In genomic region chr17:19263621-19264010, GRCh38 we compare ENCODE assay signal across 13 cellular contexts. TPM values are rescaled to one million over a fixed set of nuclear protein-coding genes. Genes with fewer than 3 reads are reported as not detected.
DNase-seq lines count a peak whose midpoint lies in the region; ATAC-seq and TF ChIP-seq lines count a peak whose summit lies in the region.
"Had no signal": no experiment of that assay in that cellular context is flagged by ENCODE, and none has a peak within 500 bp of the region (broad histone marks: within the 10 kb centered on the region; RNA-seq: fewer than 3 reads in every experiment).

No MANE protein-coding gene starts in this region.

- no peaks in the 10 kb centered on the region for H3K36me3 ChIP-seq in stomach smooth muscle (ENCODE audit: control insufficient read depth in 2 of 2, insufficient read depth in 2 of 2, low read length in 2 of 2)
- H3K36me3 ChIP-seq: ovary had no signal

- H3K9me3 Mint-ChIP-seq in HFFc6 = no peaks in the 10 kb centered on the region
- H3K9me3 Mint-ChIP-seq in activated T-cell treated with anti-CD3 and anti-CD28 coated beads, Interleukin-2, amount 50 U/mL, for 24 hours = no peaks in the 10 kb centered on the region

- peaks cover 57% of the 10 kb centered on the region for H3K4me1 Mint-ChIP-seq in HFFc6 (ENCODE audit: low read depth)
- peaks cover 10% of the 10 kb centered on the region for H3K4me1 Mint-ChIP-seq in activated T-cell treated with anti-CD3 and anti-CD28 coated beads, Interleukin-2, amount 50 U/mL, for 24 hours (ENCODE audit: low read depth)

- peak; percentile 68 for DNase-seq in HFFc6
- peak; percentile 38 for DNase-seq in choroid plexus epithelial cell (ENCODE audit: low read depth)
- peak; percentile 37 for DNase-seq in kidney glomerular epithelial cell (lab: John Stamatoyannopoulos, UW)
- no peak for DNase-seq in NAMALWA (ENCODE audit: low spot score)
- DNase-seq in posterior vena cava (ENCODE audit: low spot score) = no peak
- no peak for DNase-seq in activated T-cell treated with anti-CD3 and anti-CD28 coated beads, Interleukin-2, amount 50 U/mL, for 24 hours
- DNase-seq: COR-L47, foreskin melanocyte, NCI-H345, T-helper 17 cell had no signal

- H3K27me3 ChIP-seq in stomach smooth muscle (ENCODE audit: control insufficient read depth in 1 of 2, insufficient read depth in 2 of 2, low read length in 2 of 2) = no peaks in the 10 kb centered on the region
- H3K27me3 ChIP-seq: ovary had no signal

- TF ChIP-seq CTCF in HFFc6 (IDR thresholded peaks at IDR 0.05) = no peak
- no peak for TF ChIP-seq CTCF in choroid plexus epithelial cell (conservative IDR thresholded peaks at IDR 0.05; ENCODE audit: low read depth, low read length)

- peak overlapping the region; percentile 31 for H3K4me3 Mint-ChIP-seq in HFFc6
- no peak overlapping the region for H3K4me3 Mint-ChIP-seq in activated T-cell treated with anti-CD3 and anti-CD28 coated beads, Interleukin-2, amount 50 U/mL, for 24 hours
- H3K4me3 Mint-ChIP-seq: T-helper 17 cell had no signal

- no peaks in the 10 kb centered on the region; the same call in 1 of the 2 replicates for H3K27me3 Mint-ChIP-seq in HFFc6 (ENCODE audit: insufficient read depth)
- H3K27me3 Mint-ChIP-seq in activated T-cell treated with anti-CD3 and anti-CD28 coated beads, Interleukin-2, amount 50 U/mL, for 24 hours = peaks cover 33% of the 10 kb centered on the region

- H3K27ac ChIP-seq in stomach smooth muscle (ENCODE audit: low read length) = peak overlapping the region; percentile 83

- H3K4me1 ChIP-seq in stomach smooth muscle (ENCODE audit: control insufficient read depth, insufficient read depth, low read length) = peaks cover 58% of the 10 kb centered on the region

- H3K9me3 ChIP-seq in stomach smooth muscle (ENCODE audit: control insufficient read depth in 2 of 2, low read length in 2 of 2) = no peaks in the 10 kb centered on the region
- H3K9me3 ChIP-seq: ovary had no signal

- H3K9ac ChIP-seq in stomach smooth muscle (ENCODE audit: low read length in 2 of 2) = peak overlapping the region; percentile 3 to 42

- H3K4me3 ChIP-seq in choroid plexus epithelial cell (ENCODE audit: low read depth, low read length) (no peak overlapping the region), stomach smooth muscle (ENCODE audit: low read length in 2 of 2) (peak overlapping the region; percentile 34 to 57)
- H3K4me3 ChIP-seq: ovary had no signal

- peak overlapping the region; percentile 77 for H3K27ac Mint-ChIP-seq in HFFc6
- H3K27ac Mint-ChIP-seq in activated T-cell treated with anti-CD3 and anti-CD28 coated beads, Interleukin-2, amount 50 U/mL, for 24 hours = no peak overlapping the region

- no peak for ATAC-seq in HG02759 (IDR thresholded peaks at IDR 0.05; ENCODE audit: unreplicated experiment)
- ATAC-seq: T-helper 17 cell had no signal

- H3K36me3 Mint-ChIP-seq in HFFc6 (ENCODE audit: low read depth) = peaks cover 13% of the 10 kb centered on the region; the same call in 1 of the 2 replicates
- H3K36me3 Mint-ChIP-seq in activated T-cell treated with anti-CD3 and anti-CD28 coated beads, Interleukin-2, amount 50 U/mL, for 24 hours (ENCODE audit: low read depth) = no peaks in the 10 kb centered on the region

- intact Hi-C loops in posterior vena cava (cut with DNase I) = no loop called here

RNA-seq across cellular contexts. Expression of gene EPN2, which starts 26.4 kb away (rescaled TPM):
- 10 to 100 TPM; 40.1 to 47.4 (median 42.7) TPM for total RNA-seq in HFFc6 (2021; fragmentation: NEBNext Ultra II Directional; extraction: Animal tissue kit (Norgen Biotek cat#: 25700))
- 10 to 100 TPM; 50.7 to 67.6 TPM for total RNA-seq in posterior vena cava

Comparison
In these comparisons a context has a peak if more than half of its experiments do, and no peak if none do; other contexts are left out.
1. DNase-seq: peak in HFFc6 (single experiment), choroid plexus epithelial cell (single experiment) and kidney glomerular epithelial cell (single experiment); none in NAMALWA (single experiment), posterior vena cava (single experiment) and activated T-cell treated with anti-CD3 and anti-CD28 coated beads, Interleukin-2, amount 50 U/mL, for 24 hours (single experiment).